ENCODE assay signal across 17 cellular contexts in genomic region chr5:38926121-38926520, GRCh38.
DNase-seq lines count a peak whose midpoint lies in the region; ATAC-seq and TF ChIP-seq lines count a peak whose summit lies in the region.
"Had no signal": no experiment of that assay in that cellular context is flagged by ENCODE, and none has a peak within 500 bp of the region (broad histone marks: within the 10 kb centered on the region; RNA-seq: fewer than 3 reads in every experiment).

No MANE protein-coding gene starts in this region.

- peak overlapping the region; percentile 99 for H2BK12ac ChIP-seq in trophoblast cell (ENCODE audit: low read length)

- peak overlapping the region; percentile 91 for H2BK120ac ChIP-seq in trophoblast cell (ENCODE audit: insufficient read depth, low read length, poor library complexity)

- CTCF ChIA-PET in activated CD4-positive, alpha-beta memory T cell treated with anti-CD3 and anti-CD28 coated beads, Interleukin-2, amount 10 ng/mL, durations not matched to agents 7 days and 5 days (lab: Charles Lee), result no interaction called here

- H3K4ac ChIP-seq in trophoblast cell (ENCODE audit: low read depth, low read length), result no peak overlapping the region

- H3K4me1 Mint-ChIP-seq in activated CD4-positive, alpha-beta memory T cell treated with anti-CD3 and anti-CD28 coated beads, Interleukin-2, amount 10 ng/mL, durations not matched to agents 7 days and 5 days, result no peaks in the 10 kb centered on the region
- H3K4me1 Mint-ChIP-seq: activated CD4-positive, alpha-beta T cell treated with anti-CD3 and anti-CD28 coated beads, Interleukin-2, amount 10 ng/mL, durations not matched to agents 24 days and 14 days had no signal

- H3K9ac ChIP-seq in trophoblast cell (ENCODE audit: low read length), result no peak overlapping the region

- no peaks in the 10 kb centered on the region for H3K27me3 ChIP-seq in SJSA1 (replicated peaks)
- no peaks in the 10 kb centered on the region for H3K27me3 ChIP-seq in trophoblast cell (ENCODE audit: insufficient read depth, low read length)
- H3K27me3 ChIP-seq: sigmoid colon had no signal

- no peak overlapping the region for H3K23ac ChIP-seq in trophoblast cell (ENCODE audit: low read length)

- H3K14ac ChIP-seq in trophoblast cell (ENCODE audit: low read length), result peak overlapping the region; percentile 68

- DNase-seq in ELR (ENCODE audit: low read depth) (peak; percentile 88), SJSA1 (ENCODE audit: low read depth in 1 of 2, low spot score in 2 of 2) (peak in 1 of 2 experiments; percentile 15), epithelial cell of proximal tubule (ENCODE audit: low read depth) (peak; percentile 25), trophoblast cell (no peak), NCI-H748 (lab: John Stamatoyannopoulos, UW; ENCODE audit: unreplicated experiment) (no peak), RPMI8226 (no peak)
- no peak for DNase-seq in activated CD4-positive, alpha-beta memory T cell treated with anti-CD3 and anti-CD28 coated beads, Interleukin-2, amount 10 ng/mL, durations not matched to agents 7 days and 5 days
- DNase-seq: activated CD4-positive, alpha-beta T cell treated with anti-CD3 and anti-CD28 coated beads, Interleukin-2, amount 10 ng/mL, durations not matched to agents 24 days and 14 days; activated CD8-positive, alpha-beta memory T cell treated with anti-CD3 and anti-CD28 coated beads, Interleukin-2, amount 50 U/mL, for 48 hours; DND-41; head of caudate nucleus; lower lobe of right lung; NCI-H2029 treated with DMSO at 0.1 percent for 48 hours; SIG-M5; sigmoid colon had no signal

- H3K4me2 ChIP-seq in trophoblast cell (ENCODE audit: low read length), result no peak overlapping the region

- POLR2A ChIA-PET in activated CD4-positive, alpha-beta memory T cell treated with anti-CD3 and anti-CD28 coated beads, Interleukin-2, amount 10 ng/mL, durations not matched to agents 7 days and 5 days (lab: Charles Lee), result no interaction called here

- no peaks in the 10 kb centered on the region for H3K36me3 Mint-ChIP-seq in activated CD4-positive, alpha-beta memory T cell treated with anti-CD3 and anti-CD28 coated beads, Interleukin-2, amount 10 ng/mL, durations not matched to agents 7 days and 5 days (ENCODE audit: low read depth)

- H4K12ac ChIP-seq in trophoblast cell (ENCODE audit: low read depth, low read length), result no peak overlapping the region

- H3K4me1 ChIP-seq in SJSA1 (replicated peaks) (peaks cover 21% of the 10 kb centered on the region), trophoblast cell (ENCODE audit: control insufficient read depth in 1 of 2, insufficient read depth in 2 of 2, low read length in 2 of 2) (peaks cover 6 to 11% of the 10 kb centered on the region in 2 experiments)

- H3K4me3 ChIP-seq in SJSA1 (no peak overlapping the region), epithelial cell of proximal tubule (ENCODE audit: low read depth, low read length) (no peak overlapping the region), trophoblast cell (ENCODE audit: low read depth, low read length) (no peak overlapping the region)
- H3K4me3 ChIP-seq: lower lobe of right lung, sigmoid colon had no signal

- H3K9me3 Mint-ChIP-seq in activated CD4-positive, alpha-beta memory T cell treated with anti-CD3 and anti-CD28 coated beads, Interleukin-2, amount 10 ng/mL, durations not matched to agents 7 days and 5 days, result peaks cover 2% of the 10 kb centered on the region
- H3K9me3 Mint-ChIP-seq: dendritic cell treated with granulocyte-macrophage colony-stimulating factor and Interleukin-4, amounts not matched to agents 40 ng/mL and 50 ng/mL, for 4 days had no signal

- no peaks in the 10 kb centered on the region for H3K79me2 ChIP-seq in trophoblast cell (ENCODE audit: control insufficient read depth, insufficient read depth, low read length, poor library complexity)

- no peak for ATAC-seq in HG03097 (IDR thresholded peaks at IDR 0.05; ENCODE audit: low FRiP score, unreplicated experiment)
- ATAC-seq: lower lobe of right lung had no signal

- H3K27ac ChIP-seq in SJSA1 (peak overlapping the region; percentile 16; the same call in 1 of the 2 replicates), trophoblast cell (ENCODE audit: low read depth, low read length) (peak overlapping the region; percentile 89)
- H3K27ac ChIP-seq: lower lobe of right lung had no signal

- H2BK5ac ChIP-seq in trophoblast cell (ENCODE audit: low read depth, low read length, poor library complexity), result peak overlapping the region; percentile 77

- peaks cover 30% of the 10 kb centered on the region for H3K27me3 Mint-ChIP-seq in activated CD4-positive, alpha-beta memory T cell treated with anti-CD3 and anti-CD28 coated beads, Interleukin-2, amount 10 ng/mL, durations not matched to agents 7 days and 5 days

- no peak overlapping the region for H3K27ac Mint-ChIP-seq in activated CD4-positive, alpha-beta memory T cell treated with anti-CD3 and anti-CD28 coated beads, Interleukin-2, amount 10 ng/mL, durations not matched to agents 7 days and 5 days
- H3K27ac Mint-ChIP-seq: activated CD4-positive, alpha-beta T cell treated with anti-CD3 and anti-CD28 coated beads, Interleukin-2, amount 10 ng/mL, durations not matched to agents 24 days and 14 days; dendritic cell treated with granulocyte-macrophage colony-stimulating factor and Interleukin-4, amounts not matched to agents 40 ng/mL and 50 ng/mL, for 4 days had no signal

- H2AK5ac ChIP-seq in trophoblast cell (ENCODE audit: low read length), result peak overlapping the region; percentile 89

- H4K8ac ChIP-seq in trophoblast cell (ENCODE audit: low read depth, low read length), result peak overlapping the region; percentile 48

- H3K36me3 ChIP-seq in SJSA1, result peaks cover 72% of the 10 kb centered on the region
- H3K36me3 ChIP-seq in trophoblast cell (ENCODE audit: control insufficient read depth in 1 of 2, insufficient read depth in 2 of 2, low read length in 2 of 2), result peaks cover 3 to 8% of the 10 kb centered on the region in 2 experiments

- H3K9me3 ChIP-seq in SJSA1 (replicated peaks) (no peaks in the 10 kb centered on the region), trophoblast cell (ENCODE audit: insufficient read depth, low read depth, low read length) (peaks cover 2% of the 10 kb centered on the region)
- H3K9me3 ChIP-seq: lower lobe of right lung, sigmoid colon had no signal

- H3K79me1 ChIP-seq in trophoblast cell (ENCODE audit: low read length), result peaks cover 10% of the 10 kb centered on the region

- TF ChIP-seq CTCF in epithelial cell of proximal tubule (conservative IDR thresholded peaks at IDR 0.05; ENCODE audit: low read depth, low read length), result no peak

- no peak overlapping the region for H3K4me3 Mint-ChIP-seq in activated CD4-positive, alpha-beta memory T cell treated with anti-CD3 and anti-CD28 coated beads, Interleukin-2, amount 10 ng/mL, durations not matched to agents 7 days and 5 days
- H3K4me3 Mint-ChIP-seq: activated CD4-positive, alpha-beta T cell treated with anti-CD3 and anti-CD28 coated beads, Interleukin-2, amount 10 ng/mL, durations not matched to agents 24 days and 14 days; dendritic cell treated with granulocyte-macrophage colony-stimulating factor and Interleukin-4, amounts not matched to agents 40 ng/mL and 50 ng/mL, for 4 days had no signal

- WGBS in trophoblast cell (ENCODE audit: extremely low coverage, insufficient coverage, insufficient read length), result no CpG with 5 or more reads among the region's 3 CpGs

- no peak overlapping the region for H2AFZ ChIP-seq in trophoblast cell (ENCODE audit: insufficient read depth, low read length, poor library complexity)

- peak overlapping the region; percentile 83 for H4K91ac ChIP-seq in trophoblast cell (ENCODE audit: low read depth, low read length)

- H3K18ac ChIP-seq in trophoblast cell (ENCODE audit: low read length), result no peak overlapping the region

Comparison
In these comparisons a context has a peak if more than half of its experiments do, and no peak if none do; other contexts are left out.
1. DNase-seq: peak in ELR (single experiment) and epithelial cell of proximal tubule (single experiment); none in trophoblast cell (0 of 2), activated CD4-positive, alpha-beta memory T cell treated with anti-CD3 and anti-CD28 coated beads, Interleukin-2, amount 10 ng/mL, durations not matched to agents 7 days and 5 days (single experiment), NCI-H748 (single experiment) and RPMI8226 (single experiment).